1 cellular context compared by ENCODE assay signal in genomic region chr14:94309721-94310120, GRCh38.
A peak's percentile ranks its signal among the peaks of the same experiment; 100 is the strongest.
TF ChIP-seq lines count a peak whose summit lies in the region.

No MANE protein-coding gene starts in this region.

TF ChIP-seq in HepG2, 621 proteins besides CTCF, POLR2A, EP300 and RAD21:
- no peak for TF ChIP-seq ZNF18 (CRISPR knock-in tag; IDR thresholded peaks at IDR 0.05; ENCODE audit: insufficient replicate concordance)
- no peak for TF ChIP-seq MAZ (IDR thresholded peaks at IDR 0.05; ENCODE audit: borderline replicate concordance, low read depth, low read length)
- TF ChIP-seq MAZ (CRISPR knock-in tag; IDR thresholded peaks at IDR 0.05; ENCODE audit: low read depth), result 0 out of 2 replicates have a peak, but pooled peaks have one; percentile 11
- no peak for TF ChIP-seq PCBP2 (optimal IDR thresholded peaks at IDR 0.05; ENCODE audit: low read depth, low read length, poor library complexity, severe bottlenecking)
- TF ChIP-seq LCORL (IDR thresholded peaks at IDR 0.05), result no peak
- no peak for TF ChIP-seq LCORL (CRISPR knock-in tag; IDR thresholded peaks at IDR 0.05)
- no peak for TF ChIP-seq REXO4 (CRISPR knock-in tag; IDR thresholded peaks at IDR 0.05; ENCODE audit: borderline replicate concordance)
